Comparison of ENCODE assay signal across 1 cellular context in the genomic region with DNA sequence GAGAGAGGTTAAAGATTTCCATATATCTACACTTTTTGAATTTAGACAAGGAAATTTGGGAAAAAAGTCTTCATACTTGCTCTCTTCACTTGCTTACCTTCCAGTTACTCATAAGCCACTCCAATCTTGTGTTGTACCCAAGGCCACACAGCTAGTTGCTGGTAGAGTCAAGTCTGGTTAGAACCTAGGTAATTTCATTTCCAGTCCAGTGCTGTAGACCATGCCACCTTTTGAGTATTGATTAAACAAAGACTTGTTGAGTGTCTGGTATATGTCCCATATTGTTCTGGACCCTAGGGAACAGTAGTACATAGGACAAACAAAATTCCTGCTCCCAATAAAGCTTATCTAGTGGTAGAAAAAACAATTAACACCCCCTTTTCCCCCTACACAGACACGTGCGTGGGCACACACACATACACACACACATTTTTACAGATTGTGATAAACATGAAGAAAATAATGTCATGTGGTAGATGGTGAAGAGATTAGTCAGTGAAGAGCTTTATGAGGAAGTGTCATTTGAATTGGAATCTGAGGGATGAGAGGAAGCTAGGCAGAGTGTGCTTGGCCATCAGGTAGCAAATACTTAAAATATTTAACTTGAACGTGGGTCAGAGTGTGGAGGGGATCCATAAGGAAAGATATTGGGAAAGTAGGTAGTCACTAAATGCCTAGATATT.
TF ChIP-seq lines count a peak whose summit lies in the region.

No MANE protein-coding gene starts in this region.

TF ChIP-seq in K562, 482 proteins besides CTCF, POLR2A, EP300 and RAD21 (continued from another document):
- TF ChIP-seq, protein P1, sequence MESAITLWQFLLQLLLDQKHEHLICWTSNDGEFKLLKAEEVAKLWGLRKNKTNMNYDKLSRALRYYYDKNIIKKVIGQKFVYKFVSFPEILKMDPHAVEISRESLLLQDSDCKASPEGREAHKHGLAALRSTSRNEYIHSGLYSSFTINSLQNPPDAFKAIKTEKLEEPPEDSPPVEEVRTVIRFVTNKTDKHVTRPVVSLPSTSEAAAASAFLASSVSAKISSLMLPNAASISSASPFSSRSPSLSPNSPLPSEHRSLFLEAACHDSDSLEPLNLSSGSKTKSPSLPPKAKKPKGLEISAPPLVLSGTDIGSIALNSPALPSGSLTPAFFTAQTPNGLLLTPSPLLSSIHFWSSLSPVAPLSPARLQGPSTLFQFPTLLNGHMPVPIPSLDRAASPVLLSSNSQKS (CRISPR knock-in tag; IDR thresholded peaks at IDR 0.05): no peak
- TF ChIP-seq PHTF2 (CRISPR knock-in tag; IDR thresholded peaks at IDR 0.05) (no peak), KLF6 (CRISPR knock-in tag; IDR thresholded peaks at IDR 0.05; ENCODE audit: borderline replicate concordance) (no peak), XRCC4 (IDR thresholded peaks at IDR 0.05; ENCODE audit: extremely low read depth, insufficient read depth, insufficient read length) (no peak), SMAD2 (IDR thresholded peaks at IDR 0.05; ENCODE audit: low read depth, low read length) (no peak), KAT8 (IDR thresholded peaks at IDR 0.05; ENCODE audit: low read depth) (no peak), TOE1 (IDR thresholded peaks at IDR 0.05; ENCODE audit: borderline replicate concordance) (no peak), TOE1 (CRISPR knock-in tag; IDR thresholded peaks at IDR 0.05; ENCODE audit: borderline replicate concordance, low read depth) (no peak), TRIM25 (IDR thresholded peaks at IDR 0.05; ENCODE audit: borderline replicate concordance) (no peak), ZNF316 (IDR thresholded peaks at IDR 0.05) (no peak), LARP7 (IDR thresholded peaks at IDR 0.05) (no peak), ZNF445 (CRISPR knock-in tag; IDR thresholded peaks at IDR 0.05; ENCODE audit: low read depth) (no peak), TEAD2 (tag; IDR thresholded peaks at IDR 0.05) (no peak), C11orf30 (IDR thresholded peaks at IDR 0.05; ENCODE audit: low read depth) (no peak), LEF1 (IDR thresholded peaks at IDR 0.05) (no peak), SMARCB1 (IDR thresholded peaks at IDR 0.05; ENCODE audit: insufficient read length, low read depth) (no peak), STAT6 (CRISPR knock-in tag; IDR thresholded peaks at IDR 0.05) (no peak), HLTF (IDR thresholded peaks at IDR 0.05) (no peak), RBFOX2 (IDR thresholded peaks at IDR 0.05; ENCODE audit: low read depth, low read length) (no peak)
- TF ChIP-seq, protein P2, sequence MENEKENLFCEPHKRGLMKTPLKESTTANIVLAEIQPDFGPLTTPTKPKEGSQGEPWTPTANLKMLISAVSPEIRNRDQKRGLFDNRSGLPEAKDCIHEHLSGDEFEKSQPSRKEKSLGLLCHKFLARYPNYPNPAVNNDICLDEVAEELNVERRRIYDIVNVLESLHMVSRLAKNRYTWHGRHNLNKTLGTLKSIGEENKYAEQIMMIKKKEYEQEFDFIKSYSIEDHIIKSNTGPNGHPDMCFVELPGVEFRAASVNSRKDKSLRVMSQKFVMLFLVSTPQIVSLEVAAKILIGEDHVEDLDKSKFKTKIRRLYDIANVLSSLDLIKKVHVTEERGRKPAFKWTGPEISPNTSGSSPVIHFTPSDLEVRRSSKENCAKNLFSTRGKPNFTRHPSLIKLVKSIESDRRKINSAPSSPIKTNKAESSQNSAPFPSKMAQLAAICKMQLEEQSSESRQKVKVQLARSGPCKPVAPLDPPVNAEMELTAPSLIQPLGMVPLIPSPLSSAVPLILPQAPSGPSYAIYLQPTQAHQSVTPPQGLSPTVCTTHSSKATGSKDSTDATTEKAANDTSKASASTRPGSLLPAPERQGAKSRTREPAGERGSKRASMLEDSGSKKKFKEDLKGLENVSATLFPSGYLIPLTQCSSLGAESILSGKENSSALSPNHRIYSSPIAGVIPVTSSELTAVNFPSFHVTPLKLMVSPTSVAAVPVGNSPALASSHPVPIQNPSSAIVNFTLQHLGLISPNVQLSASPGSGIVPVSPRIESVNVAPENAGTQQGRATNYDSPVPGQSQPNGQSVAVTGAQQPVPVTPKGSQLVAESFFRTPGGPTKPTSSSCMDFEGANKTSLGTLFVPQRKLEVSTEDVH (IDR thresholded peaks at IDR 0.05; ENCODE audit: low read depth, partially characterized antibody): no peak
- TF ChIP-seq, protein P3, sequence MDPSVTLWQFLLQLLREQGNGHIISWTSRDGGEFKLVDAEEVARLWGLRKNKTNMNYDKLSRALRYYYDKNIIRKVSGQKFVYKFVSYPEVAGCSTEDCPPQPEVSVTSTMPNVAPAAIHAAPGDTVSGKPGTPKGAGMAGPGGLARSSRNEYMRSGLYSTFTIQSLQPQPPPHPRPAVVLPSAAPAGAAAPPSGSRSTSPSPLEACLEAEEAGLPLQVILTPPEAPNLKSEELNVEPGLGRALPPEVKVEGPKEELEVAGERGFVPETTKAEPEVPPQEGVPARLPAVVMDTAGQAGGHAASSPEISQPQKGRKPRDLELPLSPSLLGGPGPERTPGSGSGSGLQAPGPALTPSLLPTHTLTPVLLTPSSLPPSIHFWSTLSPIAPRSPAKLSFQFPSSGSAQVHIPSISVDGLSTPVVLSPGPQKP (CRISPR knock-in tag; IDR thresholded peaks at IDR 0.05): no peak
- TF ChIP-seq, protein P4, sequence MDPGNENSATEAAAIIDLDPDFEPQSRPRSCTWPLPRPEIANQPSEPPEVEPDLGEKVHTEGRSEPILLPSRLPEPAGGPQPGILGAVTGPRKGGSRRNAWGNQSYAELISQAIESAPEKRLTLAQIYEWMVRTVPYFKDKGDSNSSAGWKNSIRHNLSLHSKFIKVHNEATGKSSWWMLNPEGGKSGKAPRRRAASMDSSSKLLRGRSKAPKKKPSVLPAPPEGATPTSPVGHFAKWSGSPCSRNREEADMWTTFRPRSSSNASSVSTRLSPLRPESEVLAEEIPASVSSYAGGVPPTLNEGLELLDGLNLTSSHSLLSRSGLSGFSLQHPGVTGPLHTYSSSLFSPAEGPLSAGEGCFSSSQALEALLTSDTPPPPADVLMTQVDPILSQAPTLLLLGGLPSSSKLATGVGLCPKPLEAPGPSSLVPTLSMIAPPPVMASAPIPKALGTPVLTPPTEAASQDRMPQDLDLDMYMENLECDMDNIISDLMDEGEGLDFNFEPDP (CRISPR knock-in tag; IDR thresholded peaks at IDR 0.05): no peak
